8 cellular contexts compared by ENCODE assay signal in genomic region chr16:84548971-84549844, GRCh38. TPM values are rescaled to one million over a fixed set of nuclear protein-coding genes. Genes with fewer than 3 reads are reported as not detected.
A peak's percentile ranks its signal among the peaks of the same experiment; 100 is the strongest.
DNase-seq lines count a peak whose midpoint lies in the region; ATAC-seq, FAIRE-seq and TF ChIP-seq lines count a peak whose summit lies in the region.

No MANE protein-coding gene starts in this region.

- no peaks in the 10 kb centered on the region for H3K79me1 ChIP-seq in neuronal stem cell (ENCODE audit: low read depth, low read length)

- peak; percentile 66 to 67 for ATAC-seq in CD4-positive, CD25-positive, alpha-beta regulatory T cell (ENCODE audit: low read depth in 2 of 2)
- ATAC-seq in HG03097 (IDR thresholded peaks at IDR 0.05; ENCODE audit: low FRiP score, unreplicated experiment) (no peak), GM21515 (IDR thresholded peaks at IDR 0.05; ENCODE audit: unreplicated experiment) (no peak)

- peak overlapping the region; percentile 60 for H4K91ac ChIP-seq in neuronal stem cell (ENCODE audit: low read depth, low read length, poor library complexity)

- peak overlapping the region; percentile 86 for H3K9ac ChIP-seq in neuronal stem cell (ENCODE audit: low read depth, low read length, poor library complexity)

- peaks cover 24 to 73% (median 48%) of the 10 kb centered on the region in 4 donors for H3K4me1 Mint-ChIP-seq in CD4-positive, CD25-positive, alpha-beta regulatory T cell

- H4K8ac ChIP-seq in neuronal stem cell (ENCODE audit: low read depth, low read length), result no peak overlapping the region

- H3K4me3 Mint-ChIP-seq in CD4-positive, CD25-positive, alpha-beta regulatory T cell, result peak overlapping the region; percentile 78 to 95 (median 91)

- H2BK15ac ChIP-seq in neuronal stem cell (ENCODE audit: low read length), result peak overlapping the region; percentile 63

- H3K4me2 ChIP-seq in neuronal stem cell (ENCODE audit: insufficient read depth, low read length, poor library complexity, severe bottlenecking), result no peak overlapping the region

- H3K27me3 Mint-ChIP-seq in CD4-positive, CD25-positive, alpha-beta regulatory T cell, result no peaks in the 10 kb centered on the region

- H3K14ac ChIP-seq in neuronal stem cell (ENCODE audit: low read length), result no peak overlapping the region

- peak; percentile 32 for FAIRE-seq in bronchial epithelial cell (lab: Jason Lieb, UNC)

- H3K4ac ChIP-seq in neuronal stem cell (ENCODE audit: low read length), result no peak overlapping the region

- H2BK120ac ChIP-seq in neuronal stem cell (ENCODE audit: low read depth, low read length), result peak overlapping the region; percentile 40

- TF ChIP-seq CTCF in bronchial epithelial cell (IDR thresholded peaks at IDR 0.05; ENCODE audit: insufficient read depth, low read length, severe bottlenecking), result no peak

- no peaks in the 10 kb centered on the region for H3K36me3 ChIP-seq in CD4-positive, CD25-positive, alpha-beta regulatory T cell (ENCODE audit: control insufficient read depth, insufficient read depth, low read length)
- H3K36me3 ChIP-seq in bronchial epithelial cell (ENCODE audit: control insufficient read depth, insufficient read depth, low read length), result no peaks in the 10 kb centered on the region
- H3K36me3 ChIP-seq in neuronal stem cell (replicated peaks in 1 of 2; ENCODE audit: control insufficient read depth in 2 of 2, insufficient read depth in 2 of 2, low read length in 2 of 2), result no peaks in the 10 kb centered on the region

- WGBS in neuronal stem cell (ENCODE audit: extremely low coverage in 2 of 2, insufficient read length in 2 of 2, insufficient replicate concordance in 1 of 2), 2 donors, result no CpG with 5 or more reads among the region's 25 CpGs

- peak overlapping the region; percentile 84 for H2AK5ac ChIP-seq in neuronal stem cell (ENCODE audit: low read depth, low read length)

- peak overlapping the region; percentile 93 for H2BK12ac ChIP-seq in neuronal stem cell (ENCODE audit: low read length)

- H2BK5ac ChIP-seq in neuronal stem cell (ENCODE audit: low read length), result peak overlapping the region; percentile 89

- H3K4me1 ChIP-seq in CD4-positive, CD25-positive, alpha-beta regulatory T cell (ENCODE audit: control insufficient read depth, insufficient read depth, low read length, poor library complexity, severe bottlenecking), result peaks cover 55% of the 10 kb centered on the region
- H3K4me1 ChIP-seq in neuronal stem cell (ENCODE audit: control insufficient read depth in 2 of 2, insufficient read depth in 1 of 2, low read depth in 1 of 2, low read length in 2 of 2), result peaks cover 32 to 52% of the 10 kb centered on the region in 2 donors

- no peaks in the 10 kb centered on the region for H3K9me3 ChIP-seq in CD4-positive, CD25-positive, alpha-beta regulatory T cell (ENCODE audit: control insufficient read depth in 2 of 2, low read length in 2 of 2)
- no peaks in the 10 kb centered on the region for H3K9me3 ChIP-seq in neuronal stem cell (replicated peaks in 1 of 2; ENCODE audit: control insufficient read depth in 2 of 2, insufficient read depth in 1 of 2, low read depth in 1 of 2, low read length in 2 of 2)

- H3K23ac ChIP-seq in neuronal stem cell (ENCODE audit: low read depth, low read length, poor library complexity), result peak overlapping the region; percentile 82

- peak; percentile 16 to 91 (median 68) for DNase-seq in CD4-positive, CD25-positive, alpha-beta regulatory T cell
- DNase-seq in UCSD-AML1 (lab: John Stamatoyannopoulos, UW; ENCODE audit: unreplicated experiment) (peak; percentile 73), bronchial epithelial cell (ENCODE audit: low read depth) (no peak), neuronal stem cell (ENCODE audit: low spot score) (no peak), DMS153 treated with DMSO at 0.1 percent for 48 hours (lab: John Stamatoyannopoulos, UW; ENCODE audit: unreplicated experiment) (no peak), NCI-H1105 (lab: John Stamatoyannopoulos, UW) (no peak)

- H3K27ac Mint-ChIP-seq in CD4-positive, CD25-positive, alpha-beta regulatory T cell, result peak overlapping the region; percentile 98 to 99 (median 99)

- peak overlapping the region; percentile 75 for H3K4me3 ChIP-seq in CD4-positive, CD25-positive, alpha-beta regulatory T cell (ENCODE audit: low read depth, low read length)
- H3K4me3 ChIP-seq in bronchial epithelial cell (ENCODE audit: low read depth, low read length) (no peak overlapping the region), neuronal stem cell (ENCODE audit: low read length in 2 of 2) (no peak overlapping the region)

- H3K9me3 Mint-ChIP-seq in CD4-positive, CD25-positive, alpha-beta regulatory T cell, result no peaks in the 10 kb centered on the region

- H3K27ac ChIP-seq in CD4-positive, CD25-positive, alpha-beta regulatory T cell (ENCODE audit: insufficient read depth, low read length, poor library complexity, severe bottlenecking), result peak overlapping the region; percentile 88
- no peak overlapping the region for H3K27ac ChIP-seq in neuronal stem cell (replicated peaks; ENCODE audit: low read length)

- H2AFZ ChIP-seq in neuronal stem cell (ENCODE audit: low read length), result peak overlapping the region; percentile 72

- peak overlapping the region; percentile 96 for H3K18ac ChIP-seq in neuronal stem cell (ENCODE audit: low read length)

- H3K36me3 Mint-ChIP-seq in CD4-positive, CD25-positive, alpha-beta regulatory T cell, result peaks cover 16% of the 10 kb centered on the region

- H3K27me3 ChIP-seq in CD4-positive, CD25-positive, alpha-beta regulatory T cell (ENCODE audit: control insufficient read depth, insufficient read depth, low read length), result no peaks in the 10 kb centered on the region
- no peaks in the 10 kb centered on the region for H3K27me3 ChIP-seq in bronchial epithelial cell (ENCODE audit: control insufficient read depth, insufficient read depth, low read length)
- no peaks in the 10 kb centered on the region for H3K27me3 ChIP-seq in neuronal stem cell (ENCODE audit: control insufficient read depth in 3 of 3, insufficient read depth in 3 of 3, low read depth in 1 of 3, low read length in 3 of 3)

RNA-seq across cellular contexts. Expression of gene MEAK7, which starts 44.7 kb away (rescaled TPM):
- 11.9 TPM for total RNA-seq in CD4-positive, CD25-positive, alpha-beta regulatory T cell
- polyA plus RNA-seq in CD4-positive, CD25-positive, alpha-beta regulatory T cell, result 1 to 10 TPM; 5.8 to 9.1 (median 7.5) TPM
- total RNA-seq in bronchial epithelial cell, result 36.7 and 47.9 TPM in 2 replicates
- polyA plus RNA-seq in neuronal stem cell (2013, experiment 1 of 2), result 8.0 TPM
- 8.4 TPM for polyA plus RNA-seq in neuronal stem cell (2013, experiment 2 of 2)

Comparison
In these comparisons a context has a peak if more than half of its experiments do, and no peak if none do; other contexts are left out.
1. ATAC-seq: peak in CD4-positive, CD25-positive, alpha-beta regulatory T cell (2 of 2); none in HG03097 (single experiment) and GM21515 (single experiment).
2. DNase-seq: peak in CD4-positive, CD25-positive, alpha-beta regulatory T cell (3 of 3) and UCSD-AML1 (single experiment); none in bronchial epithelial cell (single experiment), neuronal stem cell (single experiment), DMS153 treated with DMSO at 0.1 percent for 48 hours (single experiment) and NCI-H1105 (single experiment).